In genomic region chr19:6340493-6341201, GRCh38 we compare ENCODE assay signal across 15 cellular contexts. TPM values are rescaled to one million over a fixed set of nuclear protein-coding genes. Genes with fewer than 3 reads are reported as not detected.
DNase-seq lines count a peak whose midpoint lies in the region; ATAC-seq and TF ChIP-seq lines count a peak whose summit lies in the region.
"Had no signal": no experiment of that assay in that cellular context is flagged by ENCODE, and none has a peak within 500 bp of the region (broad histone marks: within the 10 kb centered on the region; RNA-seq: fewer than 3 reads in every experiment).

No MANE protein-coding gene starts in this region.

- no peaks in the 10 kb centered on the region for H3K36me3 ChIP-seq in HEK293 (ENCODE audit: control insufficient read depth in 2 of 2, insufficient read depth in 1 of 2, low read length in 2 of 2)
- H3K36me3 ChIP-seq: colonic mucosa, esophagus squamous epithelium, HAP-1, lower lobe of right lung, MG63, neutrophil, spleen, upper lobe of right lung had no signal

- H3K9me3 ChIP-seq in HEK293 (ENCODE audit: control insufficient read depth, insufficient read depth, low read depth, low read length), result no peaks in the 10 kb centered on the region
- H3K9me3 ChIP-seq: colonic mucosa, esophagus squamous epithelium, HAP-1, lower lobe of right lung, MG63, neutrophil, upper lobe of right lung had no signal

- H3K27ac ChIP-seq in HEK293 (ENCODE audit: extremely low read depth, low read depth, low read length), result no peak overlapping the region
- H3K27ac ChIP-seq: colonic mucosa, esophagus squamous epithelium, lower lobe of right lung, neutrophil, spleen, upper lobe of right lung had no signal

- no peaks in the 10 kb centered on the region for H3K4me1 ChIP-seq in HEK293 (ENCODE audit: control insufficient read depth, insufficient read depth, low read length)
- H3K4me1 ChIP-seq: colonic mucosa, esophagus squamous epithelium, HAP-1, lower lobe of right lung, spleen, upper lobe of right lung had no signal

- no peak for TF ChIP-seq CTCF in HEK293 (tag by site-specific recombination; IDR thresholded peaks at IDR 0.05)
- TF ChIP-seq CTCF in neural crest cell (conservative IDR thresholded peaks at IDR 0.05), result no peak

- no peaks in the 10 kb centered on the region for H3K9me3 Mint-ChIP-seq in neural crest cell
- H3K9me3 Mint-ChIP-seq: T-helper 2 cell treated with Interferon-gamma antibody and Interleukin-4, amounts not matched to agents 5 μg/mL and 100 μg/mL, for 36 hours had no signal

- POLR2A ChIA-PET in HEK293 (lab: Yijun Ruan, JAX), result interaction anchor here (0.7 kb wide), 1 partner anchor 204 kb away, joined by 5 read pairs; no protein-coding TSS in a partner anchor

- no peaks in the 10 kb centered on the region for H3K36me3 Mint-ChIP-seq in neural crest cell (ENCODE audit: low read depth)

- peaks cover 7% of the 10 kb centered on the region for H3K27me3 Mint-ChIP-seq in neural crest cell (ENCODE audit: low read depth)

- peak; percentile 37 for DNase-seq in NCI-H2171 treated with DMSO at 0.1 percent for 48 hours (lab: John Stamatoyannopoulos, UW)
- DNase-seq in NCI-H2171 (lab: John Stamatoyannopoulos, UW), result no peak
- no peak for DNase-seq in neural crest cell (ENCODE audit: low read depth, low spot score)
- no peak for DNase-seq in NCI-H1048 (lab: John Stamatoyannopoulos, UW)
- DNase-seq: colonic mucosa, esophagus squamous epithelium, lower lobe of right lung, MG63, spleen, upper lobe of right lung had no signal

- H3K4me3 ChIP-seq in HEK293 (ENCODE audit: low read depth, low read length), result no peak overlapping the region
- H3K4me3 ChIP-seq: colonic mucosa, esophagus squamous epithelium, HAP-1, lower lobe of right lung, MG63, spleen, upper lobe of right lung had no signal

- no peak overlapping the region for H3K4me3 Mint-ChIP-seq in neural crest cell
- H3K4me3 Mint-ChIP-seq: T-helper 2 cell treated with Interferon-gamma antibody and Interleukin-4, amounts not matched to agents 5 μg/mL and 100 μg/mL, for 36 hours had no signal

- no peaks in the 10 kb centered on the region for H3K4me1 Mint-ChIP-seq in neural crest cell

- no peak for ATAC-seq in GM21737 (IDR thresholded peaks at IDR 0.05; ENCODE audit: unreplicated experiment)
- ATAC-seq: lower lobe of right lung, upper lobe of right lung had no signal

- peak overlapping the region; percentile 47 for H3K27ac Mint-ChIP-seq in neural crest cell (ENCODE audit: unreplicated experiment)
- H3K27ac Mint-ChIP-seq: T-helper 2 cell treated with Interferon-gamma antibody and Interleukin-4, amounts not matched to agents 5 μg/mL and 100 μg/mL, for 36 hours had no signal

- CTCF ChIA-PET in HEK293 (lab: Yijun Ruan, JAX), result interaction anchor here (0.6 to 0.7 kb wide), 2 partner anchors 17 to 176 kb away, joined by 3 to 4 read pairs; no protein-coding TSS in a partner anchor

TF ChIP-seq in HEK293, 187 proteins besides CTCF, POLR2A, EP300 and RAD21:
- no peak for TF ChIP-seq ZNF76 (tag by site-specific recombination; IDR thresholded peaks at IDR 0.05; ENCODE audit: borderline replicate concordance, low read depth)
- no peak for TF ChIP-seq ZNF654 (tag by site-specific recombination; IDR thresholded peaks at IDR 0.05; ENCODE audit: low read depth)
- TF ChIP-seq EGR2 (tag by site-specific recombination; IDR thresholded peaks at IDR 0.05; ENCODE audit: low read depth), result peak; percentile 87
- TF ChIP-seq ZBTB21 (tag by site-specific recombination; IDR thresholded peaks at IDR 0.05), result no peak
- TF ChIP-seq ZFHX2 (tag by site-specific recombination; conservative IDR thresholded peaks at IDR 0.05), result peak; percentile 86

RNA-seq across cellular contexts. Expression of gene ACER1, which starts 7.2 kb away (rescaled TPM):
- not detected in 2 replicates for total RNA-seq in neural crest cell
- total RNA-seq: colonic mucosa, lower lobe of right lung, upper lobe of right lung had no signal

RNA-seq across cellular contexts. Expression of gene CLPP, which starts 20.7 kb away (rescaled TPM):
- total RNA-seq in neural crest cell, result 86.3 and 93.0 TPM in 2 replicates

RNA-seq across cellular contexts. Expression of gene ALKBH7, which starts 31.9 kb away (rescaled TPM):
- 66.4 and 68.8 TPM in 2 replicates for total RNA-seq in neural crest cell

RNA-seq across cellular contexts. Expression of gene PSPN, which starts 35.1 kb away (rescaled TPM):
- total RNA-seq in neural crest cell, result 4.1 and 4.4 TPM in 2 replicates

RNA-seq across cellular contexts. Expression of gene GTF2F1, which starts 52.3 kb away (rescaled TPM):
- total RNA-seq in neural crest cell, result 65.9 and 70.3 TPM in 2 replicates
